In the genomic region with DNA sequence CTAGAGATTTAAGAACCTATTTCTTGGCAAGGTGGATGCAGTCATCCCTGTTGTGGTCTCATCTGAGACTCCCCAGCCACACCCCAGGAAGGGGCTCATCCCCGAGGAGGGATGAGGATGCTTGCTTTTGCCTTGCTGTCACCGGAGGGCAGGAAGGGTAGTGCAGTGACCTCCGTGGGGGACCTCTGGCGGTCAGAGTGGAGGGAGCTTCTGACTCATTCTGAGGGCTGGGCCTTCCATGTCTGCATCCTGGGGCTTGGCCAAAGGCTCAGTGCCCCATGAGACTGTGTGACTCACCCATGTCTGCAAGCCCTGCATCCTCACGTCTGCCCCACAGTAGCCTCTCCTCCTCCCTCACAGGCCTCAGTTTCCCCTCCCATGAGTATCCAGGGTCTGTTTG, we compare ENCODE assay signal across 2 cellular contexts.
TF ChIP-seq lines count a peak whose summit lies in the region.

No MANE protein-coding gene starts in this region.

TF ChIP-seq in K562, 482 proteins besides CTCF, POLR2A, EP300 and RAD21:
- TF ChIP-seq FOS (IDR thresholded peaks at IDR 0.05; ENCODE audit: extremely low read depth, insufficient read length), result peak; percentile 17
- TF ChIP-seq ASH1L (IDR thresholded peaks at IDR 0.05; ENCODE audit: borderline replicate concordance, low read depth, partially characterized antibody), result no peak
- TF ChIP-seq NR2C2 (CRISPR knock-in tag; IDR thresholded peaks at IDR 0.05), result no peak; the same call in 1 of the 2 replicates
- TF ChIP-seq NR2C2 (tag; IDR thresholded peaks at IDR 0.05), result peak; percentile 40; the same call in 1 of the 2 replicates
- TF ChIP-seq SMC3 (conservative IDR thresholded peaks at IDR 0.05; ENCODE audit: insufficient read depth, low read depth, low read length), result peak; percentile 71
- TF ChIP-seq, protein P1, sequence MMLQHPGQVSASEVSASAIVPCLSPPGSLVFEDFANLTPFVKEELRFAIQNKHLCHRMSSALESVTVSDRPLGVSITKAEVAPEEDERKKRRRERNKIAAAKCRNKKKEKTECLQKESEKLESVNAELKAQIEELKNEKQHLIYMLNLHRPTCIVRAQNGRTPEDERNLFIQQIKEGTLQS (IDR thresholded peaks at IDR 0.05), result peak; percentile 86
- TF ChIP-seq, protein P1 (CRISPR knock-in tag; conservative IDR thresholded peaks at IDR 0.05), result no peak
- TF ChIP-seq ARID1B (IDR thresholded peaks at IDR 0.05), result peak; percentile 42; the same call in 1 of the 2 replicates
- TF ChIP-seq, protein P2, sequence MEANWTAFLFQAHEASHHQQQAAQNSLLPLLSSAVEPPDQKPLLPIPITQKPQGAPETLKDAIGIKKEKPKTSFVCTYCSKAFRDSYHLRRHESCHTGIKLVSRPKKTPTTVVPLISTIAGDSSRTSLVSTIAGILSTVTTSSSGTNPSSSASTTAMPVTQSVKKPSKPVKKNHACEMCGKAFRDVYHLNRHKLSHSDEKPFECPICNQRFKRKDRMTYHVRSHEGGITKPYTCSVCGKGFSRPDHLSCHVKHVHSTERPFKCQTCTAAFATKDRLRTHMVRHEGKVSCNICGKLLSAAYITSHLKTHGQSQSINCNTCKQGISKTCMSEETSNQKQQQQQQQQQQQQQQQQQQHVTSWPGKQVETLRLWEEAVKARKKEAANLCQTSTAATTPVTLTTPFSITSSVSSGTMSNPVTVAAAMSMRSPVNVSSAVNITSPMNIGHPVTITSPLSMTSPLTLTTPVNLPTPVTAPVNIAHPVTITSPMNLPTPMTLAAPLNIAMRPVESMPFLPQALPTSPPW (CRISPR knock-in tag; IDR thresholded peaks at IDR 0.05), result peak; percentile 24; the same call in 1 of the 2 replicates
- TF ChIP-seq SRSF7 (optimal IDR thresholded peaks at IDR 0.05; ENCODE audit: low read depth, low read length), result no peak
- 0 out of 2 replicates have a peak, but pooled peaks have one; percentile 16 for TF ChIP-seq ATF7 (IDR thresholded peaks at IDR 0.05)
- peak; percentile 29; the same call in 1 of the 2 replicates for TF ChIP-seq DPF2 (IDR thresholded peaks at IDR 0.05)
- TF ChIP-seq MAZ (CRISPR knock-in tag; conservative IDR thresholded peaks at IDR 0.05 in 1 of 2, IDR thresholded peaks at IDR 0.05 in 1 of 2), result peak; percentile 31 to 59; a peak in 2 of 4 replicates
- no peak for TF ChIP-seq TAL1 (IDR thresholded peaks at IDR 0.05)
- 0 out of 2 replicates have a peak, but pooled peaks have one; percentile 12 for TF ChIP-seq MYNN (IDR thresholded peaks at IDR 0.05)
- no peak for TF ChIP-seq MYNN (CRISPR knock-in tag; IDR thresholded peaks at IDR 0.05)
- no peak for TF ChIP-seq SMARCA5 (IDR thresholded peaks at IDR 0.05)
- 0 out of 2 replicates have a peak, but pooled peaks have one; percentile 61 for TF ChIP-seq XRCC5 (IDR thresholded peaks at IDR 0.05; ENCODE audit: low read depth, low read length)
- TF ChIP-seq GABPB1 (CRISPR knock-in tag; IDR thresholded peaks at IDR 0.05), result peak; percentile 52
- peak; percentile 93 for TF ChIP-seq JUND (IDR thresholded peaks at IDR 0.05; ENCODE audit: borderline replicate concordance, low read depth, low read length)
- TF ChIP-seq JUND (tag; IDR thresholded peaks at IDR 0.05; ENCODE audit: borderline replicate concordance, low read depth, low read length), result peak; percentile 87
- peak; percentile 49; the same call in 1 of the 2 replicates for TF ChIP-seq SMARCA4 (IDR thresholded peaks at IDR 0.05)
- TF ChIP-seq CTBP1 (IDR thresholded peaks at IDR 0.05; ENCODE audit: borderline replicate concordance), result peak; percentile 74
- peak; percentile 24; the same call in 1 of the 2 replicates for TF ChIP-seq NFIC (IDR thresholded peaks at IDR 0.05)
- TF ChIP-seq SMAD4 (CRISPR knock-in tag; conservative IDR thresholded peaks at IDR 0.05), result no peak; the same call in 1 of the 2 replicates
- TF ChIP-seq, protein P3, sequence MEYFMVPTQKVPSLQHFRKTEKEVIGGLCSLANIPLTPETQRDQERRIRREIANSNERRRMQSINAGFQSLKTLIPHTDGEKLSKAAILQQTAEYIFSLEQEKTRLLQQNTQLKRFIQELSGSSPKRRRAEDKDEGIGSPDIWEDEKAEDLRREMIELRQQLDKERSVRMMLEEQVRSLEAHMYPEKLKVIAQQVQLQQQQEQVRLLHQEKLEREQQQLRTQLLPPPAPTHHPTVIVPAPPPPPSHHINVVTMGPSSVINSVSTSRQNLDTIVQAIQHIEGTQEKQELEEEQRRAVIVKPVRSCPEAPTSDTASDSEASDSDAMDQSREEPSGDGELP (CRISPR knock-in tag; IDR thresholded peaks at IDR 0.05; ENCODE audit: borderline replicate concordance), result peak; percentile 47; the same call in 1 of the 2 replicates
- peak; percentile 89 for TF ChIP-seq JUN (IDR thresholded peaks at IDR 0.05; ENCODE audit: borderline replicate concordance, low read depth, low read length)
- TF ChIP-seq JUN (CRISPR knock-in tag; IDR thresholded peaks at IDR 0.05; ENCODE audit: borderline replicate concordance), result no peak
- peak; percentile 35 for TF ChIP-seq BHLHE40 (IDR thresholded peaks at IDR 0.05; ENCODE audit: low read length)
- TF ChIP-seq ESRRA (IDR thresholded peaks at IDR 0.05; ENCODE audit: borderline replicate concordance, low read depth), result peak; percentile 51; the same call in 1 of the 2 replicates
- TF ChIP-seq KDM1A (IDR thresholded peaks at IDR 0.05), result peak in 1 of 2 experiments; percentile 62; a peak in 1 of 4 replicates
- peak; percentile 25; the same call in 1 of the 2 replicates for TF ChIP-seq STAG1 (CRISPR knock-in tag; IDR thresholded peaks at IDR 0.05; ENCODE audit: borderline replicate concordance)
- TF ChIP-seq FOSL1 (tag; conservative IDR thresholded peaks at IDR 0.05), result peak; percentile 98
- peak in 1 of 2 experiments; percentile 43; a peak in 1 of 4 replicates for TF ChIP-seq RCOR1 (IDR thresholded peaks at IDR 0.05; ENCODE audit: borderline replicate concordance in 1 of 2, low read depth in 2 of 2, low read length in 2 of 2)
- TF ChIP-seq CHD1 (IDR thresholded peaks at IDR 0.05; ENCODE audit: low read length), result no peak

TF ChIP-seq in HepG2, 621 proteins besides CTCF, POLR2A, EP300 and RAD21 (continues in another document):
- TF ChIP-seq MED8 (CRISPR knock-in tag; IDR thresholded peaks at IDR 0.05; ENCODE audit: insufficient replicate concordance), result no peak
- peak; percentile 53; the same call in 1 of the 2 replicates for TF ChIP-seq KDM2A (CRISPR knock-in tag; IDR thresholded peaks at IDR 0.05; ENCODE audit: borderline replicate concordance, low read depth)
- no peak for TF ChIP-seq ZNF773 (CRISPR knock-in tag; IDR thresholded peaks at IDR 0.05; ENCODE audit: borderline replicate concordance)
- TF ChIP-seq, protein P4, sequence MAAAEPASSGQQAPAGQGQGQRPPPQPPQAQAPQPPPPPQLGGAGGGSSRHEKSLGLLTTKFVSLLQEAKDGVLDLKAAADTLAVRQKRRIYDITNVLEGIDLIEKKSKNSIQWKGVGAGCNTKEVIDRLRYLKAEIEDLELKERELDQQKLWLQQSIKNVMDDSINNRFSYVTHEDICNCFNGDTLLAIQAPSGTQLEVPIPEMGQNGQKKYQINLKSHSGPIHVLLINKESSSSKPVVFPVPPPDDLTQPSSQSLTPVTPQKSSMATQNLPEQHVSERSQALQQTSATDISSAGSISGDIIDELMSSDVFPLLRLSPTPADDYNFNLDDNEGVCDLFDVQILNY (CRISPR knock-in tag; conservative IDR thresholded peaks at IDR 0.05), result no peak
- TF ChIP-seq ZBTB21 (CRISPR knock-in tag; IDR thresholded peaks at IDR 0.05), result no peak
- TF ChIP-seq KDM5A (IDR thresholded peaks at IDR 0.05; ENCODE audit: borderline replicate concordance, low read length), result no peak
- TF ChIP-seq, protein P5, sequence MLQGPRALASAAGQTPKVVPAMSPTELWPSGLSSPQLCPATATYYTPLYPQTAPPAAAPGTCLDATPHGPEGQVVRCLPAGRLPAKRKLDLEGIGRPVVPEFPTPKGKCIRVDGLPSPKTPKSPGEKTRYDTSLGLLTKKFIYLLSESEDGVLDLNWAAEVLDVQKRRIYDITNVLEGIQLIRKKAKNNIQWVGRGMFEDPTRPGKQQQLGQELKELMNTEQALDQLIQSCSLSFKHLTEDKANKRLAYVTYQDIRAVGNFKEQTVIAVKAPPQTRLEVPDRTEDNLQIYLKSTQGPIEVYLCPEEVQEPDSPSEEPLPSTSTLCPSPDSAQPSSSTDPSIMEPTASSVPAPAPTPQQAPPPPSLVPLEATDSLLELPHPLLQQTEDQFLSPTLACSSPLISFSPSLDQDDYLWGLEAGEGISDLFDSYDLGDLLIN (CRISPR knock-in tag; IDR thresholded peaks at IDR 0.05; ENCODE audit: borderline replicate concordance), result no peak
- TF ChIP-seq, protein P6, sequence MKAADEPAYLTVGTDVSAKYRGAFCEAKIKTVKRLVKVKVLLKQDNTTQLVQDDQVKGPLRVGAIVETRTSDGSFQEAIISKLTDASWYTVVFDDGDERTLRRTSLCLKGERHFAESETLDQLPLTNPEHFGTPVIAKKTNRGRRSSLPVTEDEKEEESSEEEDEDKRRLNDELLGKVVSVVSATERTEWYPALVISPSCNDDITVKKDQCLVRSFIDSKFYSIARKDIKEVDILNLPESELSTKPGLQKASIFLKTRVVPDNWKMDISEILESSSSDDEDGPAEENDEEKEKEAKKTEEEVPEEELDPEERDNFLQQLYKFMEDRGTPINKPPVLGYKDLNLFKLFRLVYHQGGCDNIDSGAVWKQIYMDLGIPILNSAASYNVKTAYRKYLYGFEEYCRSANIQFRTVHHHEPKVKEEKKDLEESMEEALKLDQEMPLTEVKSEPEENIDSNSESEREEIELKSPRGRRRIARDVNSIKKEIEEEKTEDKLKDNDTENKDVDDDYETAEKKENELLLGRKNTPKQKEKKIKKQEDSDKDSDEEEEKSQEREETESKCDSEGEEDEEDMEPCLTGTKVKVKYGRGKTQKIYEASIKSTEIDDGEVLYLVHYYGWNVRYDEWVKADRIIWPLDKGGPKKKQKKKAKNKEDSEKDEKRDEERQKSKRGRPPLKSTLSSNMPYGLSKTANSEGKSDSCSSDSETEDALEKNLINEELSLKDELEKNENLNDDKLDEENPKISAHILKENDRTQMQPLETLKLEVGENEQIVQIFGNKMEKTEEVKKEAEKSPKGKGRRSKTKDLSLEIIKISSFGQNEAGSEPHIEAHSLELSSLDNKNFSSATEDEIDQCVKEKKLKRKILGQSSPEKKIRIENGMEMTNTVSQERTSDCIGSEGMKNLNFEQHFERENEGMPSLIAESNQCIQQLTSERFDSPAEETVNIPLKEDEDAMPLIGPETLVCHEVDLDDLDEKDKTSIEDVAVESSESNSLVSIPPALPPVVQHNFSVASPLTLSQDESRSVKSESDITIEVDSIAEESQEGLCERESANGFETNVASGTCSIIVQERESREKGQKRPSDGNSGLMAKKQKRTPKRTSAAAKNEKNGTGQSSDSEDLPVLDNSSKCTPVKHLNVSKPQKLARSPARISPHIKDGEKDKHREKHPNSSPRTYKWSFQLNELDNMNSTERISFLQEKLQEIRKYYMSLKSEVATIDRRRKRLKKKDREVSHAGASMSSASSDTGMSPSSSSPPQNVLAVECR (CRISPR knock-in tag; IDR thresholded peaks at IDR 0.05; ENCODE audit: borderline replicate concordance), result no peak
- TF ChIP-seq FOSL2 (CRISPR knock-in tag; IDR thresholded peaks at IDR 0.05), result peak; percentile 92
- TF ChIP-seq SALL2 (CRISPR knock-in tag; IDR thresholded peaks at IDR 0.05), result no peak
- peak; percentile 15; the same call in 1 of the 2 replicates for TF ChIP-seq MYC (CRISPR knock-in tag; IDR thresholded peaks at IDR 0.05; ENCODE audit: borderline replicate concordance)
- TF ChIP-seq BHLHE40 (IDR thresholded peaks at IDR 0.05; ENCODE audit: low read length), result no peak
- no peak for TF ChIP-seq MEF2D (CRISPR knock-in tag; IDR thresholded peaks at IDR 0.05)
- TF ChIP-seq GLI4 (CRISPR knock-in tag; IDR thresholded peaks at IDR 0.05; ENCODE audit: borderline replicate concordance), result no peak
- TF ChIP-seq, protein P7, sequence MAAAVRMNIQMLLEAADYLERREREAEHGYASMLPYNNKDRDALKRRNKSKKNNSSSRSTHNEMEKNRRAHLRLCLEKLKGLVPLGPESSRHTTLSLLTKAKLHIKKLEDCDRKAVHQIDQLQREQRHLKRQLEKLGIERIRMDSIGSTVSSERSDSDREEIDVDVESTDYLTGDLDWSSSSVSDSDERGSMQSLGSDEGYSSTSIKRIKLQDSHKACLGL (CRISPR knock-in tag; IDR thresholded peaks at IDR 0.05), result no peak
- peak; percentile 66 for TF ChIP-seq SKI (IDR thresholded peaks at IDR 0.05; ENCODE audit: partially characterized antibody)
- TF ChIP-seq, protein P8, sequence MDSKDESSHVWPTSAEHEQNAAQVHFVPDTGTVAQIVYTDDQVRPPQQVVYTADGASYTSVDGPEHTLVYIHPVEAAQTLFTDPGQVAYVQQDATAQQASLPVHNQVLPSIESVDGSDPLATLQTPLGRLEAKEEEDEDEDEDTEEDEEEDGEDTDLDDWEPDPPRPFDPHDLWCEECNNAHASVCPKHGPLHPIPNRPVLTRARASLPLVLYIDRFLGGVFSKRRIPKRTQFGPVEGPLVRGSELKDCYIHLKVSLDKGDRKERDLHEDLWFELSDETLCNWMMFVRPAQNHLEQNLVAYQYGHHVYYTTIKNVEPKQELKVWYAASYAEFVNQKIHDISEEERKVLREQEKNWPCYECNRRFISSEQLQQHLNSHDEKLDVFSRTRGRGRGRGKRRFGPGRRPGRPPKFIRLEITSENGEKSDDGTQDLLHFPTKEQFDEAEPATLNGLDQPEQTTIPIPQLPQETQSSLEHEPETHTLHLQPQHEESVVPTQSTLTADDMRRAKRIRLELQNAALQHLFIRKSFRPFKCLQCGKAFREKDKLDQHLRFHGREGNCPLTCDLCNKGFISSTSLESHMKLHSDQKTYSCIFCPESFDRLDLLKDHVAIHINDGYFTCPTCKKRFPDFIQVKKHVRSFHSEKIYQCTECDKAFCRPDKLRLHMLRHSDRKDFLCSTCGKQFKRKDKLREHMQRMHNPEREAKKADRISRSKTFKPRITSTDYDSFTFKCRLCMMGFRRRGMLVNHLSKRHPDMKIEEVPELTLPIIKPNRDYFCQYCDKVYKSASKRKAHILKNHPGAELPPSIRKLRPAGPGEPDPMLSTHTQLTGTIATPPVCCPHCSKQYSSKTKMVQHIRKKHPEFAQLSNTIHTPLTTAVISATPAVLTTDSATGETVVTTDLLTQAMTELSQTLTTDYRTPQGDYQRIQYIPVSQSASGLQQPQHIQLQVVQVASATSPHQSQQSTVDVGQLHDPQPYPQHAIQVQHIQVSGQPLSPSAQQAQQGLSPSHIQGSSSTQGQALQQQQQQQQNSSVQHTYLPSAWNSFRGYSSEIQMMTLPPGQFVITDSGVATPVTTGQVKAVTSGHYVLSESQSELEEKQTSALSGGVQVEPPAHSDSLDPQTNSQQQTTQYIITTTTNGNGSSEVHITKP (CRISPR knock-in tag; IDR thresholded peaks at IDR 0.05; ENCODE audit: low read depth), result no peak
- TF ChIP-seq ZNF510 (CRISPR knock-in tag; IDR thresholded peaks at IDR 0.05; ENCODE audit: low read depth), result no peak
- TF ChIP-seq ZNF850 (CRISPR knock-in tag; conservative IDR thresholded peaks at IDR 0.05), result no peak
- TF ChIP-seq LCORL (IDR thresholded peaks at IDR 0.05), result no peak
- no peak for TF ChIP-seq LCORL (CRISPR knock-in tag; IDR thresholded peaks at IDR 0.05)
- TF ChIP-seq THAP11 (CRISPR knock-in tag; IDR thresholded peaks at IDR 0.05), result peak; percentile 24; the same call in 1 of the 2 replicates
- peak; percentile 93 for TF ChIP-seq XRCC5 (optimal IDR thresholded peaks at IDR 0.05; ENCODE audit: low read length)
